Comparison of ENCODE assay signal across 18 cellular contexts in genomic region chr2:73956211-73956865, GRCh38. TPM values are rescaled to one million over a fixed set of nuclear protein-coding genes. Genes with fewer than 3 reads are reported as not detected.
DNase-seq lines count a peak whose midpoint lies in the region; ATAC-seq and TF ChIP-seq lines count a peak whose summit lies in the region.
"Had no signal": no experiment of that assay in that cellular context is flagged by ENCODE, and none has a peak within 500 bp of the region (broad histone marks: within the 10 kb centered on the region; RNA-seq: fewer than 3 reads in every experiment).

No MANE protein-coding gene starts in this region.

- POLR2A ChIA-PET in WTC11 (lab: Charles Lee), result no interaction called here
- POLR2A ChIA-PET in activated CD4-positive, alpha-beta memory T cell treated with anti-CD3 and anti-CD28 coated beads, Interleukin-2, amount 10 ng/mL, durations not matched to agents 7 days and 5 days (lab: Charles Lee), result no interaction called here

- no peaks in the 10 kb centered on the region for H3K27me3 Mint-ChIP-seq in activated CD8-positive, alpha-beta memory T cell treated with anti-CD3 and anti-CD28 coated beads, Interleukin-2, amount 10 ng/mL, durations not matched to agents 7 days and 5 days
- H3K27me3 Mint-ChIP-seq in WTC11 (ENCODE audit: low read depth), result no peaks in the 10 kb centered on the region
- no peaks in the 10 kb centered on the region for H3K27me3 Mint-ChIP-seq in activated CD4-positive, alpha-beta memory T cell treated with anti-CD3 and anti-CD28 coated beads, Interleukin-2, amount 10 ng/mL, durations not matched to agents 7 days and 5 days

- H3K4me3 ChIP-seq in epithelial cell of proximal tubule (ENCODE audit: low read depth, low read length), result no peak overlapping the region
- H3K4me3 ChIP-seq: BLaER1 treated with 17β-estradiol and CSF1 and Interleukin-3, amounts not matched to agents 10 nM and 100 nM had no signal

- TF ChIP-seq CTCF in WTC11 (IDR thresholded peaks at IDR 0.05), result no peak
- peak; percentile 25 for TF ChIP-seq CTCF in epithelial cell of proximal tubule (conservative IDR thresholded peaks at IDR 0.05; ENCODE audit: low read depth, low read length)

- H3K9me3 Mint-ChIP-seq in activated CD8-positive, alpha-beta memory T cell treated with anti-CD3 and anti-CD28 coated beads, Interleukin-2, amount 10 ng/mL, durations not matched to agents 7 days and 5 days (ENCODE audit: low read depth), result no peaks in the 10 kb centered on the region
- no peaks in the 10 kb centered on the region for H3K9me3 Mint-ChIP-seq in WTC11
- H3K9me3 Mint-ChIP-seq in stimulated activated effector memory CD8-positive, alpha-beta T cell treated with anti-CD3 and anti-CD28 coated beads, Interleukin-12 subunit alpha, Interleukin-12 subunit beta, amount 100 ng/mL, for 72 hours, result no peaks in the 10 kb centered on the region
- no peaks in the 10 kb centered on the region for H3K9me3 Mint-ChIP-seq in activated CD4-positive, alpha-beta memory T cell treated with anti-CD3 and anti-CD28 coated beads, Interleukin-2, amount 10 ng/mL, durations not matched to agents 7 days and 5 days

- H3K27ac Mint-ChIP-seq in activated CD8-positive, alpha-beta memory T cell treated with anti-CD3 and anti-CD28 coated beads, Interleukin-2, amount 10 ng/mL, durations not matched to agents 7 days and 5 days, result peak overlapping the region; percentile 22
- H3K27ac Mint-ChIP-seq in WTC11, result 0 out of 2 replicates have a peak overlapping the region, but pooled peaks have one; percentile 34
- H3K27ac Mint-ChIP-seq in stimulated activated effector memory CD8-positive, alpha-beta T cell treated with anti-CD3 and anti-CD28 coated beads, Interleukin-12 subunit alpha, Interleukin-12 subunit beta, amount 100 ng/mL, for 72 hours, result peak overlapping the region; percentile 58
- H3K27ac Mint-ChIP-seq in activated CD4-positive, alpha-beta memory T cell treated with anti-CD3 and anti-CD28 coated beads, Interleukin-2, amount 10 ng/mL, durations not matched to agents 7 days and 5 days, result no peak overlapping the region

- peaks cover 53% of the 10 kb centered on the region for H3K36me3 Mint-ChIP-seq in activated CD8-positive, alpha-beta memory T cell treated with anti-CD3 and anti-CD28 coated beads, Interleukin-2, amount 10 ng/mL, durations not matched to agents 7 days and 5 days
- H3K36me3 Mint-ChIP-seq in WTC11, result peaks cover 63% of the 10 kb centered on the region
- H3K36me3 Mint-ChIP-seq in stimulated activated effector memory CD8-positive, alpha-beta T cell treated with anti-CD3 and anti-CD28 coated beads, Interleukin-12 subunit alpha, Interleukin-12 subunit beta, amount 100 ng/mL, for 72 hours, result peaks cover 90% of the 10 kb centered on the region
- peaks cover 74% of the 10 kb centered on the region for H3K36me3 Mint-ChIP-seq in activated CD4-positive, alpha-beta memory T cell treated with anti-CD3 and anti-CD28 coated beads, Interleukin-2, amount 10 ng/mL, durations not matched to agents 7 days and 5 days (ENCODE audit: low read depth)

- H3K4me1 Mint-ChIP-seq in activated CD8-positive, alpha-beta memory T cell treated with anti-CD3 and anti-CD28 coated beads, Interleukin-2, amount 10 ng/mL, durations not matched to agents 7 days and 5 days, result peaks cover 20% of the 10 kb centered on the region
- H3K4me1 Mint-ChIP-seq in WTC11, result no peaks in the 10 kb centered on the region
- peaks cover 25% of the 10 kb centered on the region for H3K4me1 Mint-ChIP-seq in stimulated activated effector memory CD8-positive, alpha-beta T cell treated with anti-CD3 and anti-CD28 coated beads, Interleukin-12 subunit alpha, Interleukin-12 subunit beta, amount 100 ng/mL, for 72 hours
- peaks cover 21% of the 10 kb centered on the region for H3K4me1 Mint-ChIP-seq in activated CD4-positive, alpha-beta memory T cell treated with anti-CD3 and anti-CD28 coated beads, Interleukin-2, amount 10 ng/mL, durations not matched to agents 7 days and 5 days

- no peak for ATAC-seq in activated CD8-positive, alpha-beta memory T cell treated with anti-CD3 and anti-CD28 coated beads, Interleukin-2, amount 10 ng/mL, durations not matched to agents 7 days and 5 days
- ATAC-seq in WTC11, result no peak
- no peak for ATAC-seq in stimulated activated effector memory CD8-positive, alpha-beta T cell treated with anti-CD3 and anti-CD28 coated beads, Interleukin-12 subunit alpha, Interleukin-12 subunit beta, amount 100 ng/mL, for 72 hours

- CTCF ChIA-PET in activated CD8-positive, alpha-beta memory T cell treated with anti-CD3 and anti-CD28 coated beads, Interleukin-2, amount 10 ng/mL, durations not matched to agents 7 days and 5 days (lab: Charles Lee), result no interaction called here
- CTCF ChIA-PET in WTC11 (lab: Charles Lee), result no interaction called here
- CTCF ChIA-PET in activated CD4-positive, alpha-beta memory T cell treated with anti-CD3 and anti-CD28 coated beads, Interleukin-2, amount 10 ng/mL, durations not matched to agents 7 days and 5 days (lab: Charles Lee), result no interaction called here

- no peak for DNase-seq in activated CD8-positive, alpha-beta memory T cell treated with anti-CD3 and anti-CD28 coated beads, Interleukin-2, amount 10 ng/mL, durations not matched to agents 7 days and 5 days
- DNase-seq in activated CD8-positive, alpha-beta memory T cell treated with anti-CD3 and anti-CD28 coated beads, Interleukin-2, amount 50 U/mL, for 4 hours, result no peak
- DNase-seq in WTC11 (ENCODE audit: low spot score), result no peak
- DNase-seq in epithelial cell of proximal tubule (ENCODE audit: low read depth), result no peak
- no peak for DNase-seq in stimulated activated effector memory CD8-positive, alpha-beta T cell treated with anti-CD3 and anti-CD28 coated beads, Interleukin-12 subunit alpha, Interleukin-12 subunit beta, amount 100 ng/mL, for 72 hours (ENCODE audit: low spot score in 2 of 2)
- no peak for DNase-seq in NCI-H524 (lab: John Stamatoyannopoulos, UW)
- DNase-seq in NCI-H1417 treated with DMSO at 0.1 percent for 48 hours (lab: John Stamatoyannopoulos, UW), result no peak
- no peak for DNase-seq in activated CD4-positive, alpha-beta memory T cell treated with anti-CD3 and anti-CD28 coated beads, Interleukin-2, amount 10 ng/mL, durations not matched to agents 7 days and 5 days
- DNase-seq: 8988T, DND-41, GDM1, GOT3, Kasumi-1, NCI-H1417, NCI-H2029, NCI-H510A treated with DMSO at 0.1 percent for 48 hours, SHP77 treated with DMSO at 0.1 percent for 48 hours had no signal

- no peak overlapping the region for H3K4me3 Mint-ChIP-seq in activated CD8-positive, alpha-beta memory T cell treated with anti-CD3 and anti-CD28 coated beads, Interleukin-2, amount 10 ng/mL, durations not matched to agents 7 days and 5 days
- H3K4me3 Mint-ChIP-seq in WTC11, result no peak overlapping the region
- no peak overlapping the region for H3K4me3 Mint-ChIP-seq in stimulated activated effector memory CD8-positive, alpha-beta T cell treated with anti-CD3 and anti-CD28 coated beads, Interleukin-12 subunit alpha, Interleukin-12 subunit beta, amount 100 ng/mL, for 72 hours
- H3K4me3 Mint-ChIP-seq in activated CD4-positive, alpha-beta memory T cell treated with anti-CD3 and anti-CD28 coated beads, Interleukin-2, amount 10 ng/mL, durations not matched to agents 7 days and 5 days, result no peak overlapping the region

TF ChIP-seq in WTC11, 78 proteins besides CTCF, POLR2A, EP300 and RAD21:
- TF ChIP-seq ZSCAN18 (CRISPR knock-in tag; IDR thresholded peaks at IDR 0.05) (no peak), NR1H2 (CRISPR knock-in tag; IDR thresholded peaks at IDR 0.05) (no peak)

RNA-seq across cellular contexts. Expression of gene TET3, which starts 28.4 kb away (rescaled TPM):
- 10 to 100 TPM; 12.7 to 13.7 TPM for total RNA-seq in activated CD8-positive, alpha-beta memory T cell treated with anti-CD3 and anti-CD28 coated beads, Interleukin-2, amount 10 ng/mL, durations not matched to agents 7 days and 5 days
- total RNA-seq in WTC11 (2021) (16.4 to 19.3 TPM (median 18.2 TPM) in 3 replicates), epithelial cell of proximal tubule (4.8 and 5.4 TPM in 2 replicates)
- 10 to 100 TPM; 10.1 to 10.7 TPM for total RNA-seq in activated CD4-positive, alpha-beta memory T cell treated with anti-CD3 and anti-CD28 coated beads, Interleukin-2, amount 10 ng/mL, durations not matched to agents 7 days and 5 days

RNA-seq across cellular contexts. Expression of gene DGUOK, which starts 29.7 kb away (rescaled TPM):
- 10 to 100 TPM; 65.9 to 75.4 TPM for total RNA-seq in activated CD8-positive, alpha-beta memory T cell treated with anti-CD3 and anti-CD28 coated beads, Interleukin-2, amount 10 ng/mL, durations not matched to agents 7 days and 5 days
- 105 to 106 TPM (median 106 TPM) in 3 replicates for total RNA-seq in WTC11 (2021)
- total RNA-seq in epithelial cell of proximal tubule, result 65.6 and 87.8 TPM in 2 replicates
- total RNA-seq in activated CD4-positive, alpha-beta memory T cell treated with anti-CD3 and anti-CD28 coated beads, Interleukin-2, amount 10 ng/mL, durations not matched to agents 7 days and 5 days, result 10 to 100 TPM; 75.6 to 76.3 TPM
